15 cellular contexts compared by ENCODE assay signal in the genomic region with DNA sequence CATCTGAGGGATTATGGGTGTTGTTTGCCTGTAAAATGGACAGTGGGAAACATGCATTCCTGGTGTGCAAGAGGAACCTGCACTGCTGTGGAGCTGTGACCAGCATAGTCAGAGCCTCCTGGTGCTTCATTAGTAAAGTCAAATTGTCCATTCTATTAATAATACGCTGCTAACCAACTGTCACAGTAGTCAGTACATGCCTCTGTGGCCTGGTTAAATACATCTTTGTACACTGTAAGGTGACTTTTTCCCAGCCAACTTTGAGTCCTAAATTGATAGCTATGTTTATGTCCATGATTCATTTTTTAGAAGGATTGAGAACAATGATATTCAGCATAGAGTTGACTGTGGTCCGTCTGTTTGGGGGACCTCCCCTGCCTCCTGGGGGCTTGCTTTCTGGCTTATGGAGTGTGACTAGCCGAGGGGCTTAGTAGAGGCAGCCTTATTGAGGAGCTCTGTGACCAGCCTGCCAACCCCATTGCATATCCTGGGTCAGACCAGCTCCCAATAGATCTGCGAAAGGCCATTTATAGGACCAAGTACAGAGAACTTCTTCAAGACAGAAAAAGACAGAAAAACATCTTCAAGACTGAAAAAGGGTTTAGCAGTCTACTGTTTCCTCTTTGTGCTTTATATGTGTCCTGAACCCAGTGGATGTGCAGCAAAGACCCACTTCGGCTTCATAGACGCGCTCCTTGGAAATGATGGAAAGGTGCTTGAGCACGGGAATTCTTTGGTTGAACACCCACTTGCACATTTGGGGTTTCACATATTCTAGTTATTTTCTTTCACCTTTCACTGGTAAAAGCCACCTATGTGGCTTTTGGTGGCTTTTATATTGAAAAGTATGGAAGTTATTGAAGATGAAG. TPM values are rescaled to one million over a fixed set of nuclear protein-coding genes. Genes with fewer than 3 reads are reported as not detected.
DNase-seq lines count a peak whose midpoint lies in the region; ATAC-seq and TF ChIP-seq lines count a peak whose summit lies in the region.
"Had no signal": no experiment of that assay in that cellular context is flagged by ENCODE, and none has a peak within 500 bp of the region (broad histone marks: within the 10 kb centered on the region; RNA-seq: fewer than 3 reads in every experiment).

No MANE protein-coding gene starts in this region.

- TF ChIP-seq EP300 in SK-N-SH (IDR thresholded peaks at IDR 0.05; ENCODE audit: borderline replicate concordance in 1 of 2, low read depth in 1 of 2, low read length in 1 of 2) = no peak

- H2AFZ ChIP-seq in SK-N-SH (ENCODE audit: low read depth) = no peak overlapping the region

- ATAC-seq in central memory CD8-positive, alpha-beta T cell (replicated peaks; ENCODE audit: extremely low read depth, poor library complexity, severe bottlenecking) = no peak
- ATAC-seq in stimulated activated effector memory CD8-positive, alpha-beta T cell treated with anti-CD3 and anti-CD28 coated beads, Interleukin-12 subunit alpha, Interleukin-12 subunit beta, amount 100 ng/mL, for 72 hours = no peak

- WGBS in SK-N-SH (ENCODE audit: low lambda C conversion rate) = 95% methylated on average over 8 of the region's 8 CpGs

- POLR2A ChIA-PET in SK-N-SH (lab: Yijun Ruan, JAX) = no interaction called here

- TF ChIP-seq RAD21 in SK-N-SH (IDR thresholded peaks at IDR 0.05; ENCODE audit: low read length) = no peak

- no peaks in the 10 kb centered on the region for H3K9me2 ChIP-seq in SK-N-SH

- no peaks in the 10 kb centered on the region for H4K20me1 ChIP-seq in SK-N-SH (ENCODE audit: insufficient read depth)

- H3K4me2 ChIP-seq in SK-N-SH = no peak overlapping the region

- H3K27me3 ChIP-seq in HL-60 (ENCODE audit: insufficient read depth, poor library complexity, severe bottlenecking) = no peaks in the 10 kb centered on the region
- no peaks in the 10 kb centered on the region for H3K27me3 ChIP-seq in BE2C
- H3K27me3 ChIP-seq in SK-N-SH (ENCODE audit: insufficient read depth) = no peaks in the 10 kb centered on the region

- H3K36me3 ChIP-seq in BE2C (no peaks in the 10 kb centered on the region), SK-N-SH (replicated peaks in 1 of 2; ENCODE audit: control insufficient read depth in 1 of 2, insufficient read depth in 2 of 2, low read length in 1 of 2) (peaks cover 3 to 5% of the 10 kb centered on the region in 2 experiments)

- CTCF ChIA-PET in activated naive CD4-positive, alpha-beta T cell treated with anti-CD3 and anti-CD28 coated beads, Interleukin-2, amount 10 ng/mL, durations not matched to agents 7 days and 5 days (lab: Charles Lee) = interaction anchor here (0.7 to 1.5 kb wide), 7 partner anchors 15 to 134 kb away, joined by 3 to 5 read pairs (median 3); no protein-coding TSS in a partner anchor
- CTCF ChIA-PET in SK-N-SH (lab: Yijun Ruan, JAX) = interaction anchor here (0.7 to 2.0 kb wide), 4 partner anchors 33 to 276 kb away, joined by 3 to 7 read pairs (median 7); no protein-coding TSS in a partner anchor

- DNase-seq in activated naive CD4-positive, alpha-beta T cell treated with anti-CD3 and anti-CD28 coated beads, Interleukin-2, amount 10 ng/mL, durations not matched to agents 7 days and 5 days = no peak
- no peak for DNase-seq in activated naive CD4-positive, alpha-beta T cell treated with anti-CD3 and anti-CD28 coated beads, Interleukin-2, amount 50 U/mL, for 16 hours
- DNase-seq in HL-60 (ENCODE audit: low read depth in 1 of 2, low spot score in 1 of 2) = no peak
- no peak for DNase-seq in central memory CD8-positive, alpha-beta T cell (ENCODE audit: low spot score in 2 of 2)
- DNase-seq in stimulated activated effector memory CD8-positive, alpha-beta T cell treated with anti-CD3 and anti-CD28 coated beads, Interleukin-12 subunit alpha, Interleukin-12 subunit beta, amount 100 ng/mL, for 72 hours (ENCODE audit: low spot score in 2 of 2) = no peak
- no peak for DNase-seq in BE2C
- DNase-seq in SK-N-SH = no peak
- no peak for DNase-seq in OCI-M1 (lab: John Stamatoyannopoulos, UW)
- DNase-seq: foreskin fibroblast; GF-D8; NCI-H1417; NCI-H2227 treated with DMSO at 0.1 percent for 48 hours; nephron progenitor cell; NK-92 treated with Interleukin-12 subunit alpha and Interleukin-12 subunit beta, amount 100 ng/mL, for 24 hours; SHP77 had no signal

- H3K79me2 ChIP-seq in SK-N-SH (ENCODE audit: insufficient read depth) = no peaks in the 10 kb centered on the region

- no peaks in the 10 kb centered on the region for H3K9me3 ChIP-seq in BE2C
- no peaks in the 10 kb centered on the region for H3K9me3 ChIP-seq in SK-N-SH

- H3K27ac ChIP-seq in HL-60 (replicated peaks) (peak overlapping the region; percentile 93), SK-N-SH (ENCODE audit: low read depth in 2 of 2, low read length in 1 of 2) (no peak overlapping the region)

- H3K4me3 Mint-ChIP-seq in activated naive CD4-positive, alpha-beta T cell treated with anti-CD3 and anti-CD28 coated beads, Interleukin-2, amount 10 ng/mL, durations not matched to agents 7 days and 5 days = peak overlapping the region; percentile 70
- peak overlapping the region; percentile 96 for H3K4me3 Mint-ChIP-seq in central memory CD8-positive, alpha-beta T cell
- H3K4me3 Mint-ChIP-seq in stimulated activated effector memory CD8-positive, alpha-beta T cell treated with anti-CD3 and anti-CD28 coated beads, Interleukin-12 subunit alpha, Interleukin-12 subunit beta, amount 100 ng/mL, for 72 hours = peak overlapping the region; percentile 80
- H3K4me3 Mint-ChIP-seq: nephron progenitor cell had no signal

- no peak overlapping the region for H3K4me3 ChIP-seq in HL-60 (replicated peaks; ENCODE audit: insufficient read depth, low read length)
- H3K4me3 ChIP-seq in BE2C (ENCODE audit: low read depth, low read length) = no peak overlapping the region
- no peak overlapping the region for H3K4me3 ChIP-seq in SK-N-SH (ENCODE audit: low read depth in 2 of 2, low read length in 1 of 2)

- H3F3A ChIP-seq in SK-N-SH (replicated peaks; ENCODE audit: insufficient read depth) = peaks cover 11% of the 10 kb centered on the region

- H3K27ac Mint-ChIP-seq in activated naive CD4-positive, alpha-beta T cell treated with anti-CD3 and anti-CD28 coated beads, Interleukin-2, amount 10 ng/mL, durations not matched to agents 7 days and 5 days = peak overlapping the region; percentile 84
- H3K27ac Mint-ChIP-seq in central memory CD8-positive, alpha-beta T cell (ENCODE audit: low read depth) = peak overlapping the region; percentile 99
- H3K27ac Mint-ChIP-seq in stimulated activated effector memory CD8-positive, alpha-beta T cell treated with anti-CD3 and anti-CD28 coated beads, Interleukin-12 subunit alpha, Interleukin-12 subunit beta, amount 100 ng/mL, for 72 hours = peak overlapping the region; percentile 98

- H3K4me1 ChIP-seq in BE2C (no peaks in the 10 kb centered on the region), SK-N-SH (ENCODE audit: control insufficient read depth in 1 of 2, insufficient read depth in 2 of 2, low read depth in 1 of 2, low read length in 1 of 2) (peaks cover 6 to 12% of the 10 kb centered on the region in 2 experiments; a peak in 3 of 4 replicates)

- peaks cover 31% of the 10 kb centered on the region for H3K36me3 Mint-ChIP-seq in activated naive CD4-positive, alpha-beta T cell treated with anti-CD3 and anti-CD28 coated beads, Interleukin-2, amount 10 ng/mL, durations not matched to agents 7 days and 5 days
- peaks cover 65% of the 10 kb centered on the region for H3K36me3 Mint-ChIP-seq in central memory CD8-positive, alpha-beta T cell (ENCODE audit: insufficient read depth)
- H3K36me3 Mint-ChIP-seq in stimulated activated effector memory CD8-positive, alpha-beta T cell treated with anti-CD3 and anti-CD28 coated beads, Interleukin-12 subunit alpha, Interleukin-12 subunit beta, amount 100 ng/mL, for 72 hours = peaks cover 91% of the 10 kb centered on the region

- no peaks in the 10 kb centered on the region for H3K9me3 Mint-ChIP-seq in activated naive CD4-positive, alpha-beta T cell treated with anti-CD3 and anti-CD28 coated beads, Interleukin-2, amount 10 ng/mL, durations not matched to agents 7 days and 5 days
- no peaks in the 10 kb centered on the region for H3K9me3 Mint-ChIP-seq in central memory CD8-positive, alpha-beta T cell
- no peaks in the 10 kb centered on the region for H3K9me3 Mint-ChIP-seq in stimulated activated effector memory CD8-positive, alpha-beta T cell treated with anti-CD3 and anti-CD28 coated beads, Interleukin-12 subunit alpha, Interleukin-12 subunit beta, amount 100 ng/mL, for 72 hours
- H3K9me3 Mint-ChIP-seq: nephron progenitor cell had no signal

- no peak overlapping the region for H3K9ac ChIP-seq in SK-N-SH

- no peaks in the 10 kb centered on the region for H3K27me3 Mint-ChIP-seq in activated naive CD4-positive, alpha-beta T cell treated with anti-CD3 and anti-CD28 coated beads, Interleukin-2, amount 10 ng/mL, durations not matched to agents 7 days and 5 days
- H3K27me3 Mint-ChIP-seq in central memory CD8-positive, alpha-beta T cell = no peaks in the 10 kb centered on the region

- TF ChIP-seq CTCF in HL-60 (IDR thresholded peaks at IDR 0.05; ENCODE audit: insufficient read depth, low read length) = no peak
- no peak for TF ChIP-seq CTCF in BE2C (IDR thresholded peaks at IDR 0.05; ENCODE audit: low read depth, low read length)
- TF ChIP-seq CTCF in SK-N-SH (IDR thresholded peaks at IDR 0.05) = no peak

- peaks cover 86% of the 10 kb centered on the region for H3K4me1 Mint-ChIP-seq in activated naive CD4-positive, alpha-beta T cell treated with anti-CD3 and anti-CD28 coated beads, Interleukin-2, amount 10 ng/mL, durations not matched to agents 7 days and 5 days
- peaks cover 77% of the 10 kb centered on the region for H3K4me1 Mint-ChIP-seq in central memory CD8-positive, alpha-beta T cell
- peaks cover 64% of the 10 kb centered on the region for H3K4me1 Mint-ChIP-seq in stimulated activated effector memory CD8-positive, alpha-beta T cell treated with anti-CD3 and anti-CD28 coated beads, Interleukin-12 subunit alpha, Interleukin-12 subunit beta, amount 100 ng/mL, for 72 hours

TF ChIP-seq in SK-N-SH, 30 proteins besides CTCF, POLR2A, EP300 and RAD21:
- TF ChIP-seq, protein P1, sequence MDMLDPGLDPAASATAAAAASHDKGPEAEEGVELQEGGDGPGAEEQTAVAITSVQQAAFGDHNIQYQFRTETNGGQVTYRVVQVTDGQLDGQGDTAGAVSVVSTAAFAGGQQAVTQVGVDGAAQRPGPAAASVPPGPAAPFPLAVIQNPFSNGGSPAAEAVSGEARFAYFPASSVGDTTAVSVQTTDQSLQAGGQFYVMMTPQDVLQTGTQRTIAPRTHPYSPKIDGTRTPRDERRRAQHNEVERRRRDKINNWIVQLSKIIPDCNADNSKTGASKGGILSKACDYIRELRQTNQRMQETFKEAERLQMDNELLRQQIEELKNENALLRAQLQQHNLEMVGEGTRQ (IDR thresholded peaks at IDR 0.05; ENCODE audit: borderline replicate concordance, low read depth, low read length) = no peak

RNA-seq across cellular contexts. Expression of gene GPR183, which starts 4.3 kb away (rescaled TPM):
- polyA plus RNA-seq in BE2C (2012; ENCODE audit: insufficient read depth, insufficient read length, low read depth) = not detected
- 0.07 and 0.10 TPM in 2 replicates for polyA plus RNA-seq in SK-N-SH (2012; rRNA removed)
- polyA plus RNA-seq in SK-N-SH (2012; cell fraction: cytosol; rRNA removed) = 0.03 and 0.24 TPM in 2 replicates
- 0.10 TPM in 1 of 2 replicates, not detected in the other for polyA plus RNA-seq in SK-N-SH (2012; cell fraction: nucleus; rRNA removed)

RNA-seq across cellular contexts. Expression of gene GPR18, which starts 44.7 kb away (rescaled TPM):
- polyA plus RNA-seq in BE2C (2012; ENCODE audit: insufficient read depth, insufficient read length, low read depth) = not detected
- polyA plus RNA-seq in SK-N-SH (2012; rRNA removed) = not detected in 2 replicates
- polyA plus RNA-seq in SK-N-SH (2012; cell fraction: cytosol; rRNA removed) = not detected in 2 replicates
- not detected in 2 replicates for polyA plus RNA-seq in SK-N-SH (2012; cell fraction: nucleus; rRNA removed)
